ENCODE assay signal across 14 cellular contexts in the genomic region with DNA sequence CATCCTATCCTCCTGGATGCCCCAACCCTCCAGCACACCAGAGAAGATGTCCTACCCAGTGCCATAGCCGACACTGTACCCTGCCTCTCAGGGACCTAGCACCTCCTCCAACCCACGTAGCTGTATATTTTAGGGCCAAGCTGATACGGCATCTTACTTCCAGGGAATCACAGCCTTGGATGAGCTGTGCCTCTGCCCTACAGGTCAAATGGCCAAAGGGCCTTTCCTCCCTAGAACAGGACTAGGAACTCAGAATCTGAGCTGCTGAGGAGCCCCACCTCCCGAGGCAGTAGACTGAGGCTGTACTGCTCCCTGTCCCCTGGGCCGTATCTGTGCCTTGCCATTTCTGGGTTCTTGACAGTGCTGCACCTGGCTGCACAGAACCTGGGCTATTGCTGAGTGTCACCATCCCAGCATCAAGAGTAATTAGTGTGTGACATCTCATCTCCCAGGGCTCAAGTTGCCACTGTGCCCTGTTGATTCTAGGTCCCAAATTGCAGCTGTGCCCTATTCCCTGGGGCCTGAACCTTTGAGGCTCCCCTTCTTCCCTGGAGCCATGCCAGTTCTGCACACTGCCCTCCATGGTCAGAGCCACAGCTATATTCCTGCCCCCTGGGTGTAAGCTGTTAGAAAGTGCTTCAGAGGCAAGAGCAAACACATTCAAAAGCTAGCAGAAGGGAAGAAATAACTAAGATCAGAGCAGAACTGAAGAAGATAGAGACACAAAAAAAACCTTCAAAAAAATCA. TPM values are rescaled to one million over a fixed set of nuclear protein-coding genes. Genes with fewer than 3 reads are reported as not detected.
DNase-seq lines count a peak whose midpoint lies in the region; ATAC-seq and TF ChIP-seq lines count a peak whose summit lies in the region.
"Had no signal": no experiment of that assay in that cellular context is flagged by ENCODE, and none has a peak within 500 bp of the region (broad histone marks: within the 10 kb centered on the region; RNA-seq: fewer than 3 reads in every experiment).

No MANE protein-coding gene starts in this region.

- intact Hi-C loops in Right ventricle myocardium inferior (cut with DNase I) (no loop called here), heart right ventricle (cut with DNase I) (loop anchor here in 3 of 10 donors (10.0 kb wide), 1 partner anchor 125 kb away; a partner anchor contains a TSS), upper lobe of right lung (cut with DNase I) (no loop called here)

- H3K27ac ChIP-seq in right atrium auricular region = no peak overlapping the region
- H3K27ac ChIP-seq in heart right ventricle = peak overlapping the region in 4 of 10 donors; percentile 7 to 64 (median 34)
- H3K27ac ChIP-seq in upper lobe of right lung = no peak overlapping the region
- H3K27ac ChIP-seq in osteoblast (ENCODE audit: low read depth, low read length) = no peak overlapping the region
- H3K27ac ChIP-seq: epithelial cell of prostate had no signal

- WGBS in heart right ventricle, 2 donors = 73 to 87% methylated on average over 5 of the region's 5 CpGs

- no peaks in the 10 kb centered on the region for H3K27me3 ChIP-seq in right atrium auricular region
- no peaks in the 10 kb centered on the region for H3K27me3 ChIP-seq in heart right ventricle
- no peaks in the 10 kb centered on the region for H3K27me3 ChIP-seq in upper lobe of right lung
- no peaks in the 10 kb centered on the region for H3K27me3 ChIP-seq in osteoblast (ENCODE audit: insufficient read depth, low read length)

- no peak for TF ChIP-seq CTCF in right atrium auricular region (IDR thresholded peaks at IDR 0.05)
- no peak for TF ChIP-seq CTCF in heart right ventricle (IDR thresholded peaks at IDR 0.05)
- no peak for TF ChIP-seq CTCF in upper lobe of right lung (IDR thresholded peaks at IDR 0.05)
- no peak for TF ChIP-seq CTCF in osteoblast (IDR thresholded peaks at IDR 0.05; ENCODE audit: extremely low read depth, low read depth, low read length)

- peaks cover 0 to 14% of the 10 kb centered on the region in 2 donors for H3K9me3 ChIP-seq in right atrium auricular region
- peaks cover 0 to 33% (median 8%) of the 10 kb centered on the region in 11 donors for H3K9me3 ChIP-seq in heart right ventricle
- H3K9me3 ChIP-seq in upper lobe of right lung = no peaks in the 10 kb centered on the region
- H3K9me3 ChIP-seq in osteoblast (ENCODE audit: low read depth, low read length) = no peaks in the 10 kb centered on the region

- peak; percentile 35 for ATAC-seq in Right ventricle myocardium inferior
- peak in 6 of 8 donors; percentile 9 to 76 (median 12) for ATAC-seq in heart right ventricle
- ATAC-seq in upper lobe of right lung = peak; percentile 28
- no peak for ATAC-seq in GM21737 (IDR thresholded peaks at IDR 0.05; ENCODE audit: unreplicated experiment)

- H3K4me2 ChIP-seq in osteoblast (ENCODE audit: insufficient read depth, low read length) = no peak overlapping the region

- DNase-seq in Right ventricle myocardium inferior (ENCODE audit: missing footprints) (no peak), right atrium auricular region (ENCODE audit: low spot score) (no peak), NCI-H2107 treated with DMSO at 0.1 percent for 48 hours (lab: John Stamatoyannopoulos, UW; ENCODE audit: unreplicated experiment) (peak; percentile 88), heart right ventricle (no peak), upper lobe of right lung (no peak), osteoblast (ENCODE audit: insufficient read length, low spot score, missing footprints) (no peak), SHP77 (lab: John Stamatoyannopoulos, UW) (no peak)
- DNase-seq: activated gamma-delta T cell treated with Interleukin-2 at 50 U/mL for 16 hours, Kasumi-1, NCI-H2029, NCI-H82, SW 1271 had no signal

- no peak overlapping the region for H3K4me3 ChIP-seq in right atrium auricular region
- H3K4me3 ChIP-seq in heart right ventricle = no peak overlapping the region
- H3K4me3 ChIP-seq in upper lobe of right lung = no peak overlapping the region
- no peak overlapping the region for H3K4me3 ChIP-seq in osteoblast (ENCODE audit: insufficient read depth, low read length)

- peaks cover 28% of the 10 kb centered on the region for H3K79me2 ChIP-seq in osteoblast (ENCODE audit: insufficient read depth, low read length)

- H3K36me3 ChIP-seq in right atrium auricular region = no peaks in the 10 kb centered on the region
- peaks cover 0 to 3% (median 0%) of the 10 kb centered on the region in 9 donors for H3K36me3 ChIP-seq in heart right ventricle
- no peaks in the 10 kb centered on the region for H3K36me3 ChIP-seq in upper lobe of right lung
- no peaks in the 10 kb centered on the region for H3K36me3 ChIP-seq in osteoblast (ENCODE audit: insufficient read depth, low read length)

- no peaks in the 10 kb centered on the region for H4K20me1 ChIP-seq in osteoblast (ENCODE audit: insufficient read depth, low read length)

- H2AFZ ChIP-seq in osteoblast (ENCODE audit: low read length) = no peak overlapping the region

- H3K4me1 ChIP-seq in right atrium auricular region (peaks cover 0 to 47% of the 10 kb centered on the region in 2 donors), heart right ventricle (peaks cover 5 to 56% (median 39%) of the 10 kb centered on the region in 9 donors), upper lobe of right lung (peaks cover 10% of the 10 kb centered on the region), osteoblast (ENCODE audit: insufficient read depth, low read length) (peaks cover 32% of the 10 kb centered on the region)

RNA-seq across cellular contexts. Expression of a gene that starts 41.0 kb away (rescaled TPM):
- 40.1 TPM for total RNA-seq in Right ventricle myocardium inferior
- total RNA-seq in right atrium auricular region = 10 to 100 TPM; 25.9 to 32.8 TPM
- 10 to 100 TPM; 36.1 to 71.6 (median 60.8) TPM for total RNA-seq in heart right ventricle
- polyA plus RNA-seq in heart right ventricle = 10 to 100 TPM in 1 of 2 donors, 1 to 10 TPM in 1; 7.5 to 19.9 TPM
- total RNA-seq in upper lobe of right lung = 20.6 TPM
- total RNA-seq in osteoblast = 21.4 and 23.0 TPM in 2 replicates
